Comparison of ENCODE assay signal across 16 cellular contexts in genomic region chr11:19350093-19350665, GRCh38.
DNase-seq lines count a peak whose midpoint lies in the region; ATAC-seq and TF ChIP-seq lines count a peak whose summit lies in the region.
"Had no signal": no experiment of that assay in that cellular context is flagged by ENCODE, and none has a peak within 500 bp of the region (broad histone marks: within the 10 kb centered on the region; RNA-seq: fewer than 3 reads in every experiment).

No MANE protein-coding gene starts in this region.

- no peaks in the 10 kb centered on the region for H3K9me3 ChIP-seq in esophagus muscularis mucosa
- H3K9me3 ChIP-seq: BLaER1 treated with 17β-estradiol and CSF1 and Interleukin-3, amounts not matched to agents 10 nM and 100 nM had no signal

- 86% methylated on average over 11 of the region's 11 CpGs for WGBS in esophagus muscularis mucosa

- DNase-seq in HFFc6 (no peak), nephron progenitor cell (peak; percentile 18), kidney tubule cell (ENCODE audit: low spot score) (no peak), esophagus muscularis mucosa (ENCODE audit: extremely low spot score) (no peak)
- DNase-seq: Calu3; CD8-positive, alpha-beta T cell; DMS 273 treated with DMSO at 0.1 percent for 48 hours; DMS53; DND-41; EL; HCEC 1CT had no signal

- TF ChIP-seq CTCF in HFFc6 (IDR thresholded peaks at IDR 0.05) = no peak
- no peak for TF ChIP-seq CTCF in brain (conservative IDR thresholded peaks at IDR 0.05)
- no peak for TF ChIP-seq CTCF in nephron progenitor cell (IDR thresholded peaks at IDR 0.05)
- no peak for TF ChIP-seq CTCF in esophagus muscularis mucosa (IDR thresholded peaks at IDR 0.05)

- intact Hi-C loops in esophagus muscularis mucosa (cut with DNase I) = no loop called here

- H3K27me3 Mint-ChIP-seq in HFFc6 (ENCODE audit: insufficient read depth) = peaks cover 66% of the 10 kb centered on the region
- peaks cover 70% of the 10 kb centered on the region for H3K27me3 Mint-ChIP-seq in brain
- H3K27me3 Mint-ChIP-seq in nephron progenitor cell (ENCODE audit: low read depth, poor library complexity) = peaks cover 61% of the 10 kb centered on the region

- no peak overlapping the region for H3K4me3 ChIP-seq in esophagus muscularis mucosa
- H3K4me3 ChIP-seq: BLaER1 treated with 17β-estradiol and CSF1 and Interleukin-3, amounts not matched to agents 10 nM and 100 nM; GM23338 had no signal

- TF ChIP-seq EP300 in esophagus muscularis mucosa (IDR thresholded peaks at IDR 0.05) = no peak

- H3K36me3 ChIP-seq in esophagus muscularis mucosa = no peaks in the 10 kb centered on the region
- H3K36me3 ChIP-seq: BLaER1 treated with 17β-estradiol and CSF1 and Interleukin-3, amounts not matched to agents 10 nM and 100 nM had no signal

- no peaks in the 10 kb centered on the region for H3K36me3 Mint-ChIP-seq in HFFc6 (ENCODE audit: low read depth)
- H3K36me3 Mint-ChIP-seq in brain = peaks cover 10% of the 10 kb centered on the region
- H3K36me3 Mint-ChIP-seq in nephron progenitor cell (ENCODE audit: low read depth) = no peaks in the 10 kb centered on the region
- H3K36me3 Mint-ChIP-seq: CD8-positive, alpha-beta T cell had no signal

- ATAC-seq in GM19023 (IDR thresholded peaks at IDR 0.05; ENCODE audit: unreplicated experiment) = no peak
- ATAC-seq: CD8-positive, alpha-beta T cell; GM23338 had no signal

- H3K4me1 Mint-ChIP-seq in HFFc6 (ENCODE audit: low read depth) = peaks cover 18% of the 10 kb centered on the region; the same call in 1 of the 2 replicates
- H3K4me1 Mint-ChIP-seq in brain = peaks cover 83% of the 10 kb centered on the region
- H3K4me1 Mint-ChIP-seq in nephron progenitor cell = peaks cover 43% of the 10 kb centered on the region

- H3K27me3 ChIP-seq in esophagus muscularis mucosa = peaks cover 0 to 70% (median 20%) of the 10 kb centered on the region in 4 donors

- H3K9me3 Mint-ChIP-seq in HFFc6 = no peaks in the 10 kb centered on the region
- no peaks in the 10 kb centered on the region for H3K9me3 Mint-ChIP-seq in brain
- no peaks in the 10 kb centered on the region for H3K9me3 Mint-ChIP-seq in nephron progenitor cell
- H3K9me3 Mint-ChIP-seq: CD8-positive, alpha-beta T cell; GM23338 had no signal

- no peak overlapping the region for H3K27ac ChIP-seq in esophagus muscularis mucosa (replicated peaks in 1 of 4)
- H3K27ac ChIP-seq: BLaER1 treated with 17β-estradiol and CSF1 and Interleukin-3, amounts not matched to agents 10 nM and 100 nM had no signal

- no peak for TF ChIP-seq POLR2A in esophagus muscularis mucosa (IDR thresholded peaks at IDR 0.05; ENCODE audit: low read depth)

- peaks cover 14 to 18% (median 17%) of the 10 kb centered on the region in 4 donors for H3K4me1 ChIP-seq in esophagus muscularis mucosa

- H3K4me3 Mint-ChIP-seq in HFFc6 (peak overlapping the region; percentile 13; the same call in 1 of the 2 replicates), brain (peak overlapping the region in 4 of 5 experiments; percentile 27 to 70 (median 50)), nephron progenitor cell (no peak overlapping the region)
- H3K4me3 Mint-ChIP-seq: B cell; CD8-positive, alpha-beta T cell; GM23338 had no signal

- no peak overlapping the region for H3K27ac Mint-ChIP-seq in HFFc6
- H3K27ac Mint-ChIP-seq in brain = peak overlapping the region in 1 of 5 experiments; percentile 40
- no peak overlapping the region for H3K27ac Mint-ChIP-seq in nephron progenitor cell
- H3K27ac Mint-ChIP-seq: B cell; CD8-positive, alpha-beta T cell; GM23338 had no signal
